ENCODE assay signal across 1 cellular context in the genomic region with DNA sequence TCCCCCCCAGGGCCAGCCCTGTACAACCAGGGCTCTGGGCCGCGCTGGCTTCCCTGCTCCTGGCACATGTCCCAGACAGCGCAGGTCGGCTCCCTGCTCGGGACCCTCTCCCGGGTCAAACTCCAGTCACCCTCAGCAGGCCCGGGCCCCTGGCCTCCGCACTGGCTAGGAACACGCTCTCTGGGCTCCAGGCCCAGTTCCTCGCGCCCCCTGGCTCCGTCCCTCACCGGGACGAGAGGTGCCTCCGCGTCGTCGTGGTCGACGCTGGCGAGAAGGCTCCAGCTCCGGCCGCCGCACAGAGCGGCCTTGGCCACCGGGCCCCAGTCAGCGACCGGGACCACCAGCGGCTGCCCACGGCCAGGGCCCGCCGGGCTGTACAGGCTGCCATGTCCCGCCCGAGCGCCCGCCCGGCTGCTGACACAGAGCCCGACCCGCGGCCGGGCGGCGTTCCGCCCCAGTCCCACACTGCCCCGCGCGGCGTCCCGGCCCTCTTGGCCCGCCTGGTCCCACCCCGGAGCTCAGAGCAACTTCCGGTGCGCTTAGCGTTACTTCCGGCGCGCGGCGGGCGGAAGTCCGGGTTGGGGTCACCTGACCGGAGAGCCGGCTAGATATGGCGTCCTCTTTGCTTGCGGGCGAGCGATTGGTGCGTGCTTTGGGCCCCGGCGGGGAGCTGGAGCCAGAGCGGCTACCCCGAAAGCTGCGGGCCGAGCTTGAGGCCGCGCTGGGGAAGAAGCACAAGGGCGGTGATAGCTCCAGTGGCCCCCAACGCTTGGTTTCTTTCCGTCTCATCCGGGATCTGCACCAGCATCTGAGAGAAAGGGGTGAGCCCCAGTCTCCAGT.
TF ChIP-seq lines count a peak whose summit lies in the region.

A gene with protein sequence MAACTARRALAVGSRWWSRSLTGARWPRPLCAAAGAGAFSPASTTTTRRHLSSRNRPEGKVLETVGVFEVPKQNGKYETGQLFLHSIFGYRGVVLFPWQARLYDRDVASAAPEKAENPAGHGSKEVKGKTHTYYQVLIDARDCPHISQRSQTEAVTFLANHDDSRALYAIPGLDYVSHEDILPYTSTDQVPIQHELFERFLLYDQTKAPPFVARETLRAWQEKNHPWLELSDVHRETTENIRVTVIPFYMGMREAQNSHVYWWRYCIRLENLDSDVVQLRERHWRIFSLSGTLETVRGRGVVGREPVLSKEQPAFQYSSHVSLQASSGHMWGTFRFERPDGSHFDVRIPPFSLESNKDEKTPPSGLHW (minus strand): TSS at position 467 of the 840 bp plus-strand sequence. CDS start 79 bp downstream, at position 388.

TF ChIP-seq in H1, 55 proteins besides CTCF, POLR2A, EP300 and RAD21:
- TF ChIP-seq TCF12 (IDR thresholded peaks at IDR 0.05; ENCODE audit: low read depth, low read length) (no peak), CHD1 (IDR thresholded peaks at IDR 0.05; ENCODE audit: low read depth, low read length) (no peak), SP4 (IDR thresholded peaks at IDR 0.05; ENCODE audit: low read length) (peak; percentile 82; the same call in 1 of the 2 replicates), SUZ12 (IDR thresholded peaks at IDR 0.05; ENCODE audit: low read length) (no peak), POLR2AphosphoS5 (IDR thresholded peaks at IDR 0.05; ENCODE audit: low read depth, low read length) (peak; percentile 92), GABPA (IDR thresholded peaks at IDR 0.05; ENCODE audit: borderline replicate concordance, insufficient read depth, low read length) (peak; percentile 99), PHF8 (conservative IDR thresholded peaks at IDR 0.05; ENCODE audit: low read depth, low read length) (peak; percentile 91; the same call in 1 of the 2 replicates), KDM5A (IDR thresholded peaks at IDR 0.05; ENCODE audit: low read length) (peak; percentile 98), TAF7 (optimal IDR thresholded peaks at IDR 0.05; ENCODE audit: borderline replicate concordance, low read depth, low read length) (peak; percentile 64), KDM4A (IDR thresholded peaks at IDR 0.05; ENCODE audit: low read depth, low read length, severe bottlenecking) (peak; percentile 75), ZNF274 (IDR thresholded peaks at IDR 0.05; ENCODE audit: borderline replicate concordance, extremely low read depth, low read length) (no peak), CBX5 (IDR thresholded peaks at IDR 0.05; ENCODE audit: low read depth, low read length) (no peak), SIN3A (conservative IDR thresholded peaks at IDR 0.05 in 1 of 2, IDR thresholded peaks at IDR 0.05 in 1 of 2; ENCODE audit: low read depth in 1 of 2, low read length in 2 of 2) (peak in 1 of 2 experiments; percentile 82; a peak in 2 of 4 replicates), YY1 (IDR thresholded peaks at IDR 0.05; ENCODE audit: low read depth, low read length) (peak; percentile 96), CREB1 (IDR thresholded peaks at IDR 0.05) (peak; percentile 81), HDAC6 (IDR thresholded peaks at IDR 0.05; ENCODE audit: low read depth, low read length) (no peak), BACH1 (IDR thresholded peaks at IDR 0.05; ENCODE audit: low read length) (no peak), HDAC2 (IDR thresholded peaks at IDR 0.05; ENCODE audit: borderline replicate concordance in 1 of 2, low read depth in 2 of 2, low read length in 2 of 2) (peak in 1 of 2 experiments; percentile 97; a peak in 2 of 4 replicates), RBBP5 (IDR thresholded peaks at IDR 0.05; ENCODE audit: borderline replicate concordance, low read depth, low read length) (0 out of 2 replicates have a peak, but pooled peaks have one; percentile 59), RNF2 (IDR thresholded peaks at IDR 0.05; ENCODE audit: borderline replicate concordance, low read depth, low read length, missing control alignments, poor library complexity, severe bottlenecking) (no peak), EGR1 (IDR thresholded peaks at IDR 0.05; ENCODE audit: borderline replicate concordance, low read depth, low read length) (0 out of 2 replicates have a peak, but pooled peaks have one; percentile 35), RXRA (IDR thresholded peaks at IDR 0.05; ENCODE audit: insufficient read depth, low read depth, low read length) (no peak), SP1 (IDR thresholded peaks at IDR 0.05; ENCODE audit: low read depth, low read length) (no peak), SIX5 (IDR thresholded peaks at IDR 0.05; ENCODE audit: low read depth, low read length) (peak; percentile 5; the same call in 1 of the 2 replicates), BRCA1 (IDR thresholded peaks at IDR 0.05; ENCODE audit: low read depth, low read length) (no peak), SRF (IDR thresholded peaks at IDR 0.05; ENCODE audit: low read depth, low read length) (peak; percentile 35; the same call in 1 of the 2 replicates), TEAD4 (IDR thresholded peaks at IDR 0.05; ENCODE audit: low read depth, low read length) (no peak), ASH2L (IDR thresholded peaks at IDR 0.05; ENCODE audit: low read length) (peak; percentile 48), NANOG (IDR thresholded peaks at IDR 0.05; ENCODE audit: insufficient read depth, low read depth, low read length, poor library complexity, severe bottlenecking) (peak; percentile 54), CHD2 (IDR thresholded peaks at IDR 0.05; ENCODE audit: low read length) (no peak), TBP (IDR thresholded peaks at IDR 0.05; ENCODE audit: low read depth, low read length) (peak; percentile 92), JUND (IDR thresholded peaks at IDR 0.05; ENCODE audit: low read length) (no peak), RFX5 (IDR thresholded peaks at IDR 0.05; ENCODE audit: borderline replicate concordance, low read depth, low read length) (no peak), TAF1 (IDR thresholded peaks at IDR 0.05; ENCODE audit: low read depth, low read length) (peak; percentile 97), EZH2 (IDR thresholded peaks at IDR 0.05; ENCODE audit: low read depth, low read length, severe bottlenecking) (no peak)
- TF ChIP-seq, protein P1, sequence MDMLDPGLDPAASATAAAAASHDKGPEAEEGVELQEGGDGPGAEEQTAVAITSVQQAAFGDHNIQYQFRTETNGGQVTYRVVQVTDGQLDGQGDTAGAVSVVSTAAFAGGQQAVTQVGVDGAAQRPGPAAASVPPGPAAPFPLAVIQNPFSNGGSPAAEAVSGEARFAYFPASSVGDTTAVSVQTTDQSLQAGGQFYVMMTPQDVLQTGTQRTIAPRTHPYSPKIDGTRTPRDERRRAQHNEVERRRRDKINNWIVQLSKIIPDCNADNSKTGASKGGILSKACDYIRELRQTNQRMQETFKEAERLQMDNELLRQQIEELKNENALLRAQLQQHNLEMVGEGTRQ (IDR thresholded peaks at IDR 0.05; ENCODE audit: low read length), result peak; percentile 90
- TF ChIP-seq, protein P2, sequence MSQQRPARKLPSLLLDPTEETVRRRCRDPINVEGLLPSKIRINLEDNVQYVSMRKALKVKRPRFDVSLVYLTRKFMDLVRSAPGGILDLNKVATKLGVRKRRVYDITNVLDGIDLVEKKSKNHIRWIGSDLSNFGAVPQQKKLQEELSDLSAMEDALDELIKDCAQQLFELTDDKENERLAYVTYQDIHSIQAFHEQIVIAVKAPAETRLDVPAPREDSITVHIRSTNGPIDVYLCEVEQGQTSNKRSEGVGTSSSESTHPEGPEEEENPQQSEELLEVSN (IDR thresholded peaks at IDR 0.05), result 0 out of 2 replicates have a peak, but pooled peaks have one; percentile 33
- TF ChIP-seq, protein P3, sequence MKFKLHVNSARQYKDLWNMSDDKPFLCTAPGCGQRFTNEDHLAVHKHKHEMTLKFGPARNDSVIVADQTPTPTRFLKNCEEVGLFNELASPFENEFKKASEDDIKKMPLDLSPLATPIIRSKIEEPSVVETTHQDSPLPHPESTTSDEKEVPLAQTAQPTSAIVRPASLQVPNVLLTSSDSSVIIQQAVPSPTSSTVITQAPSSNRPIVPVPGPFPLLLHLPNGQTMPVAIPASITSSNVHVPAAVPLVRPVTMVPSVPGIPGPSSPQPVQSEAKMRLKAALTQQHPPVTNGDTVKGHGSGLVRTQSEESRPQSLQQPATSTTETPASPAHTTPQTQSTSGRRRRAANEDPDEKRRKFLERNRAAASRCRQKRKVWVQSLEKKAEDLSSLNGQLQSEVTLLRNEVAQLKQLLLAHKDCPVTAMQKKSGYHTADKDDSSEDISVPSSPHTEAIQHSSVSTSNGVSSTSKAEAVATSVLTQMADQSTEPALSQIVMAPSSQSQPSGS (IDR thresholded peaks at IDR 0.05; ENCODE audit: low read length), result no peak
- TF ChIP-seq, protein P4, sequence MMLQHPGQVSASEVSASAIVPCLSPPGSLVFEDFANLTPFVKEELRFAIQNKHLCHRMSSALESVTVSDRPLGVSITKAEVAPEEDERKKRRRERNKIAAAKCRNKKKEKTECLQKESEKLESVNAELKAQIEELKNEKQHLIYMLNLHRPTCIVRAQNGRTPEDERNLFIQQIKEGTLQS (IDR thresholded peaks at IDR 0.05; ENCODE audit: insufficient read depth, low read depth, low read length), result peak; percentile 81
- TF ChIP-seq, protein P5, sequence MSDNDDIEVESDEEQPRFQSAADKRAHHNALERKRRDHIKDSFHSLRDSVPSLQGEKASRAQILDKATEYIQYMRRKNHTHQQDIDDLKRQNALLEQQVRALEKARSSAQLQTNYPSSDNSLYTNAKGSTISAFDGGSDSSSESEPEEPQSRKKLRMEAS (IDR thresholded peaks at IDR 0.05), result no peak; the same call in 1 of the 2 replicates
